In genomic region chr2:85996591-85996990, GRCh38 we compare ENCODE assay signal across 11 cellular contexts.
DNase-seq lines count a peak whose midpoint lies in the region; ATAC-seq and TF ChIP-seq lines count a peak whose summit lies in the region.
"Had no signal": no experiment of that assay in that cellular context is flagged by ENCODE, and none has a peak within 500 bp of the region (broad histone marks: within the 10 kb centered on the region; RNA-seq: fewer than 3 reads in every experiment).

No MANE protein-coding gene starts in this region.

- H2AFZ ChIP-seq in KMS-11 (ENCODE audit: low read depth) (no peak overlapping the region), Karpas-422 (ENCODE audit: low read length) (no peak overlapping the region)

- H3K36me3 ChIP-seq in KMS-11 (ENCODE audit: insufficient read depth) (no peaks in the 10 kb centered on the region), right atrium auricular region (no peaks in the 10 kb centered on the region), spleen (no peaks in the 10 kb centered on the region), Karpas-422 (ENCODE audit: insufficient read depth, low read length) (no peaks in the 10 kb centered on the region)
- H3K36me3 ChIP-seq: neutrophil had no signal

- H3K36me3 Mint-ChIP-seq in glutamatergic neuron (ENCODE audit: unreplicated experiment): peaks cover 8% of the 10 kb centered on the region

- H3K9me2 ChIP-seq in Karpas-422 (replicated peaks; ENCODE audit: insufficient read depth, low read length): no peaks in the 10 kb centered on the region

- H3K4me3 ChIP-seq in KMS-11 (IDR thresholded peaks at IDR 0.05; ENCODE audit: insufficient read depth, low read depth, low read length) (no peak overlapping the region), right atrium auricular region (no peak overlapping the region), spleen (no peak overlapping the region), Karpas-422 (ENCODE audit: low read length) (no peak overlapping the region)

- H3K9me3 ChIP-seq in right atrium auricular region (no peaks in the 10 kb centered on the region), spleen (no peaks in the 10 kb centered on the region), Karpas-422 (ENCODE audit: low read length) (no peaks in the 10 kb centered on the region)
- H3K9me3 ChIP-seq: neutrophil had no signal

- peaks cover 5% of the 10 kb centered on the region for H3K9me3 Mint-ChIP-seq in glutamatergic neuron (ENCODE audit: unreplicated experiment)

- H3K27me3 ChIP-seq in KMS-11 (ENCODE audit: insufficient read depth, low read depth): no peaks in the 10 kb centered on the region
- H3K27me3 ChIP-seq in right atrium auricular region: no peaks in the 10 kb centered on the region
- H3K27me3 ChIP-seq in spleen (replicated peaks in 1 of 7): no peaks in the 10 kb centered on the region
- no peaks in the 10 kb centered on the region for H3K27me3 ChIP-seq in Karpas-422 (ENCODE audit: low read length)
- H3K27me3 ChIP-seq: neutrophil had no signal

- H3K4me3 Mint-ChIP-seq in glutamatergic neuron (ENCODE audit: unreplicated experiment): no peak overlapping the region

- H3K27ac ChIP-seq in KMS-11: peak overlapping the region; percentile 87; the same call in 1 of the 2 replicates
- H3K27ac ChIP-seq in adipose tissue (ENCODE audit: low read depth, low read length): peak overlapping the region; percentile 5
- H3K27ac ChIP-seq in right atrium auricular region: peak overlapping the region; percentile 62 to 75
- peak overlapping the region in 7 of 8 donors; percentile 78 to 92 (median 87) for H3K27ac ChIP-seq in spleen
- no peak overlapping the region for H3K27ac ChIP-seq in Karpas-422 (ENCODE audit: low read length)
- H3K27ac ChIP-seq: neutrophil had no signal

- TF ChIP-seq CTCF in KMS-11 (conservative IDR thresholded peaks at IDR 0.05; ENCODE audit: low read depth, low read length): no peak
- TF ChIP-seq CTCF in right atrium auricular region (IDR thresholded peaks at IDR 0.05): no peak
- TF ChIP-seq CTCF in spleen (IDR thresholded peaks at IDR 0.05 in 8 of 11, conservative IDR thresholded peaks at IDR 0.05 in 3 of 11): no peak
- no peak for TF ChIP-seq CTCF in GM10266 (IDR thresholded peaks at IDR 0.05; ENCODE audit: control insufficient read depth, insufficient read depth, low read depth, missing control alignments)
- TF ChIP-seq CTCF in glutamatergic neuron (IDR thresholded peaks at IDR 0.05; ENCODE audit: partially characterized antibody, unreplicated experiment): no peak

- ATAC-seq in HG02870 (IDR thresholded peaks at IDR 0.05; ENCODE audit: unreplicated experiment): no peak

- H3K4me1 ChIP-seq in KMS-11 (ENCODE audit: low read depth, poor library complexity, severe bottlenecking) (peaks cover 99% of the 10 kb centered on the region), right atrium auricular region (peaks cover 0 to 72% of the 10 kb centered on the region in 2 donors), spleen (peaks cover 70 to 90% (median 87%) of the 10 kb centered on the region in 6 donors), Karpas-422 (ENCODE audit: low read length) (peaks cover 9% of the 10 kb centered on the region)

- peaks cover 5% of the 10 kb centered on the region for H3K4me1 Mint-ChIP-seq in glutamatergic neuron (ENCODE audit: low read depth, unreplicated experiment)

- peaks cover 7% of the 10 kb centered on the region for H3K27me3 Mint-ChIP-seq in glutamatergic neuron (ENCODE audit: unreplicated experiment)

- no peak overlapping the region for H3K27ac Mint-ChIP-seq in glutamatergic neuron (ENCODE audit: unreplicated experiment)

- no peaks in the 10 kb centered on the region for H4K20me1 ChIP-seq in KMS-11 (ENCODE audit: insufficient read depth)
- H4K20me1 ChIP-seq in Karpas-422 (ENCODE audit: insufficient read depth, low read depth, low read length): no peaks in the 10 kb centered on the region

- 56 to 74% (median 56%) methylated on average over 2 of the region's 2 CpGs for WGBS in adipose tissue, 3 donors
- 50 to 78% (median 72%) methylated on average over 2 of the region's 2 CpGs for WGBS in spleen, 5 donors

- intact Hi-C loops in spleen (cut with DNase I; ENCODE audit: low total_unique reads): no loop called here

- H3K79me2 ChIP-seq in KMS-11 (ENCODE audit: insufficient read depth, low read depth) (no peaks in the 10 kb centered on the region), Karpas-422 (ENCODE audit: low read length) (no peaks in the 10 kb centered on the region)

- TF ChIP-seq POLR2A in spleen (IDR thresholded peaks at IDR 0.05): no peak

- DNase-seq in right atrium auricular region (ENCODE audit: low spot score): peak; percentile 58
- peak; percentile 69 for DNase-seq in spleen
- DNase-seq in GM10266 (ENCODE audit: extremely low spot score): no peak
- DNase-seq in Karpas-422: no peak
- no peak for DNase-seq in glutamatergic neuron
- DNase-seq: GDM1, NCI-H146 had no signal

- H3K9ac ChIP-seq in KMS-11: no peak overlapping the region
- H3K9ac ChIP-seq in Karpas-422 (ENCODE audit: low read length): no peak overlapping the region

- peak overlapping the region; percentile 90 for H3K4me2 ChIP-seq in KMS-11
- no peak overlapping the region for H3K4me2 ChIP-seq in Karpas-422 (ENCODE audit: low read depth, low read length, poor library complexity, severe bottlenecking)

Comparison
In these comparisons a context has a peak if more than half of its experiments do, and no peak if none do; other contexts are left out.
1. DNase-seq: peak in right atrium auricular region (single experiment) and spleen (single experiment); none in GM10266 (single experiment), Karpas-422 (single experiment) and glutamatergic neuron (single experiment).